ENCODE assay signal across 11 cellular contexts in genomic region chr6:147651249-147652063, GRCh38.
A peak's percentile ranks its signal among the peaks of the same experiment; 100 is the strongest.
DNase-seq lines count a peak whose midpoint lies in the region; ATAC-seq and TF ChIP-seq lines count a peak whose summit lies in the region.
"Had no signal": no experiment of that assay in that cellular context is flagged by ENCODE, and none has a peak within 500 bp of the region (broad histone marks: within the 10 kb centered on the region; RNA-seq: fewer than 3 reads in every experiment).

No MANE protein-coding gene starts in this region.

- peaks cover 43% of the 10 kb centered on the region for H3K4me1 Mint-ChIP-seq in neural progenitor cell
- no peaks in the 10 kb centered on the region for H3K4me1 Mint-ChIP-seq in stimulated activated naive B cell treated with anti-CD40 and anti-IgM and Interleukin-4, amounts not matched to agents 10 μg/mL and 1 μg/mL and 100 μg/mL, for 72 hours

- ATAC-seq in GM21717 (IDR thresholded peaks at IDR 0.05; ENCODE audit: unreplicated experiment) (no peak), GM19452 (IDR thresholded peaks at IDR 0.05; ENCODE audit: unreplicated experiment) (no peak)
- no peak for ATAC-seq in stimulated activated naive B cell treated with anti-CD40 and anti-IgM and Interleukin-4, amounts not matched to agents 10 μg/mL and 1 μg/mL and 100 μg/mL, for 72 hours (replicated peaks)
- ATAC-seq: activated CD4-positive, CD25-positive, alpha-beta regulatory T cell treated with anti-CD3 and anti-CD28 coated beads, Interleukin-2, amount 50 U/mL, for 24 hours had no signal

- peak overlapping the region; percentile 29 for H2AFZ ChIP-seq in neural progenitor cell (replicated peaks)

- H3K27ac Mint-ChIP-seq in neural progenitor cell: peak overlapping the region; percentile 64
- H3K27ac Mint-ChIP-seq in stimulated activated naive B cell treated with anti-CD40 and anti-IgM and Interleukin-4, amounts not matched to agents 10 μg/mL and 1 μg/mL and 100 μg/mL, for 72 hours: no peak overlapping the region

- H3K36me3 Mint-ChIP-seq in neural progenitor cell: peaks cover 2% of the 10 kb centered on the region
- H3K36me3 Mint-ChIP-seq in stimulated activated naive B cell treated with anti-CD40 and anti-IgM and Interleukin-4, amounts not matched to agents 10 μg/mL and 1 μg/mL and 100 μg/mL, for 72 hours: no peaks in the 10 kb centered on the region

- no peak overlapping the region for H3K27ac ChIP-seq in neural progenitor cell
- H3K27ac ChIP-seq: HL-60 had no signal

- peak; percentile 74 for DNase-seq in EH (ENCODE audit: low read depth)
- DNase-seq in RPMI7951 (ENCODE audit: low read depth): peak; percentile 1
- peak; percentile 44 for DNase-seq in fibroblast of mammary gland (ENCODE audit: low read depth)
- peak; percentile 28 for DNase-seq in neural progenitor cell (ENCODE audit: low spot score)
- DNase-seq in stimulated activated naive B cell treated with anti-CD40 and anti-IgM and Interleukin-4, amounts not matched to agents 10 μg/mL and 1 μg/mL and 100 μg/mL, for 72 hours: no peak
- DNase-seq in mucosa of gallbladder (ENCODE audit: low spot score): no peak
- DNase-seq: aorta had no signal

- no peaks in the 10 kb centered on the region for H3K9me3 Mint-ChIP-seq in neural progenitor cell
- H3K9me3 Mint-ChIP-seq in stimulated activated naive B cell treated with anti-CD40 and anti-IgM and Interleukin-4, amounts not matched to agents 10 μg/mL and 1 μg/mL and 100 μg/mL, for 72 hours: peaks cover 0 to 3% of the 10 kb centered on the region in 2 donors

- H3K4me3 Mint-ChIP-seq in neural progenitor cell: no peak overlapping the region
- no peak overlapping the region for H3K4me3 Mint-ChIP-seq in stimulated activated naive B cell treated with anti-CD40 and anti-IgM and Interleukin-4, amounts not matched to agents 10 μg/mL and 1 μg/mL and 100 μg/mL, for 72 hours

- H3K36me3 ChIP-seq in neural progenitor cell: no peaks in the 10 kb centered on the region

- H4K20me1 ChIP-seq in neural progenitor cell (ENCODE audit: low read depth): no peaks in the 10 kb centered on the region

- H3K4me2 ChIP-seq in neural progenitor cell: no peak overlapping the region

- peaks cover 12% of the 10 kb centered on the region for H3K4me1 ChIP-seq in neural progenitor cell

- no peaks in the 10 kb centered on the region for H3K27me3 Mint-ChIP-seq in neural progenitor cell (ENCODE audit: insufficient read depth, low read depth)
- no peaks in the 10 kb centered on the region for H3K27me3 Mint-ChIP-seq in stimulated activated naive B cell treated with anti-CD40 and anti-IgM and Interleukin-4, amounts not matched to agents 10 μg/mL and 1 μg/mL and 100 μg/mL, for 72 hours

- no peak overlapping the region for H3K9ac ChIP-seq in neural progenitor cell

- H3K79me2 ChIP-seq in neural progenitor cell (ENCODE audit: low read depth): no peaks in the 10 kb centered on the region

- H3K4me3 ChIP-seq in fibroblast of mammary gland (ENCODE audit: control insufficient read depth, low read depth, low read length) (no peak overlapping the region), neural progenitor cell (no peak overlapping the region)

- no peaks in the 10 kb centered on the region for H3K27me3 ChIP-seq in neural progenitor cell

- TF ChIP-seq CTCF in fibroblast of mammary gland (conservative IDR thresholded peaks at IDR 0.05; ENCODE audit: control insufficient read depth, insufficient read depth, low read depth, low read length) (peak; percentile 12), neural progenitor cell (IDR thresholded peaks at IDR 0.05) (peak; percentile 20)

- H3K9me3 ChIP-seq in neural progenitor cell (ENCODE audit: low read depth): no peaks in the 10 kb centered on the region

- no peaks in the 10 kb centered on the region for H3F3A ChIP-seq in neural progenitor cell (ENCODE audit: low read depth)

Comparison
In these comparisons a context has a peak if more than half of its experiments do, and no peak if none do; other contexts are left out.
1. DNase-seq: peak in EH (single experiment), RPMI7951 (single experiment), fibroblast of mammary gland (single experiment) and neural progenitor cell (single experiment); none in stimulated activated naive B cell treated with anti-CD40 and anti-IgM and Interleukin-4, amounts not matched to agents 10 μg/mL and 1 μg/mL and 100 μg/mL, for 72 hours (single experiment) and mucosa of gallbladder (single experiment).